ENCODE assay signal across 8 cellular contexts in genomic region chr1:109773203-109773899, GRCh38. TPM values are rescaled to one million over a fixed set of nuclear protein-coding genes. Genes with fewer than 3 reads are reported as not detected.
DNase-seq lines count a peak whose midpoint lies in the region; ATAC-seq and TF ChIP-seq lines count a peak whose summit lies in the region.

No MANE protein-coding gene starts in this region.

- peak overlapping the region in 1 of 2 experiments; percentile 13; a peak in 1 of 4 replicates for H4K8ac ChIP-seq in IMR-90 (ENCODE audit: low read depth in 2 of 2, low read length in 2 of 2)

- no peaks in the 10 kb centered on the region for H3K36me3 Mint-ChIP-seq in CD14-positive monocyte
- no peaks in the 10 kb centered on the region for H3K36me3 Mint-ChIP-seq in natural killer cell treated with Interleukin-12 subunit alpha and Interleukin-12 subunit beta and Interleukin-15 and Interleukin-18, amount 100 ng/mL, for 72 hours

- H3K9ac ChIP-seq in IMR-90 (ENCODE audit: low read depth, low read length), result no peak overlapping the region
- H3K9ac ChIP-seq in OCI-LY1 (ENCODE audit: low read length), result no peak overlapping the region

- no peaks in the 10 kb centered on the region for H3K79me2 ChIP-seq in OCI-LY1 (ENCODE audit: insufficient read depth, low read length)

- H3K4me1 Mint-ChIP-seq in CD14-positive monocyte, result peaks cover 4% of the 10 kb centered on the region
- H3K4me1 Mint-ChIP-seq in natural killer cell treated with Interleukin-12 subunit alpha and Interleukin-12 subunit beta and Interleukin-15 and Interleukin-18, amount 100 ng/mL, for 72 hours (ENCODE audit: low read depth in 2 of 2), result peaks cover 4 to 7% of the 10 kb centered on the region in 2 donors
- H3K4me1 Mint-ChIP-seq in stimulated activated naive CD8-positive, alpha-beta T cell treated with anti-CD3 and anti-CD28 coated beads, Interleukin-15, amount 100 ng/mL, for 72 hours, result peaks cover 14% of the 10 kb centered on the region

- no peak overlapping the region for H3K56ac ChIP-seq in IMR-90 (ENCODE audit: extremely low read depth, insufficient read depth, low read length)

- H3K36me3 ChIP-seq in IMR-90 (ENCODE audit: control insufficient read depth, insufficient read depth, low read length), result no peaks in the 10 kb centered on the region
- H3K36me3 ChIP-seq in OCI-LY1 (ENCODE audit: insufficient read depth, low read length), result no peaks in the 10 kb centered on the region

- no peaks in the 10 kb centered on the region for H3K9me2 ChIP-seq in OCI-LY1 (ENCODE audit: low read depth, low read length)

- intact Hi-C loops in CD14-positive monocyte (cut with micrococcal nuclease) (loop anchor here (2.0 to 5.0 kb wide), 3 partner anchors 131 to 227 kb away; partner anchors contain the start of gene GNAI3 (in 1 of the 2)), IMR-90 (cut with micrococcal nuclease) (loop anchor here (1.0 kb wide), 2 partner anchors 130 to 227 kb away; no protein-coding TSS in a partner anchor)

- peak overlapping the region; percentile 16; the same call in 1 of the 3 replicates for H2BK15ac ChIP-seq in IMR-90 (ENCODE audit: low read depth, low read length)

- H3K27ac Mint-ChIP-seq in CD14-positive monocyte, result peak overlapping the region in 1 of 7 donors; percentile 19
- no peak overlapping the region for H3K27ac Mint-ChIP-seq in natural killer cell treated with Interleukin-12 subunit alpha and Interleukin-12 subunit beta and Interleukin-15 and Interleukin-18, amount 100 ng/mL, for 72 hours
- H3K27ac Mint-ChIP-seq in stimulated activated naive CD8-positive, alpha-beta T cell treated with anti-CD3 and anti-CD28 coated beads, Interleukin-15, amount 100 ng/mL, for 72 hours, result no peak overlapping the region

- no peak overlapping the region for H3K14ac ChIP-seq in IMR-90 (replicated peaks; ENCODE audit: low read depth, low read length)

- dilution Hi-C loops in IMR-90 (cut with HindIII; ENCODE audit: low sequenced_read_pairs, unreplicated experiment), result no loop called here

- TF ChIP-seq RAD21 in IMR-90 (IDR thresholded peaks at IDR 0.05; ENCODE audit: low read length), result peak; percentile 100

- CTCF ChIA-PET in IMR-90 (lab: Yijun Ruan, JAX), result interaction anchor here (0.6 to 4.5 kb wide), 9 partner anchors 13 to 227 kb away, joined by 3 to 63 read pairs (median 5); partner anchors contain the start of gene AHCYL1

- in situ Hi-C loops in IMR-90 (cut with MboI; ENCODE audit: low sequenced_read_pairs), result loop anchor here (5.0 kb wide), 2 partner anchors 131 to 226 kb away; partner anchors contain the start of gene GNAI3

- H3K4me2 ChIP-seq in IMR-90 (ENCODE audit: low read depth, low read length), result no peak overlapping the region
- no peak overlapping the region for H3K4me2 ChIP-seq in OCI-LY1 (ENCODE audit: low read length)

- H2BK5ac ChIP-seq in IMR-90 (ENCODE audit: low read depth, low read length, poor library complexity, severe bottlenecking), result no peak overlapping the region

- BruUV-seq in IMR-90 (replicated peaks; lab: Mats Ljungman, UMichigan), result no TSS peak

- no peaks in the 10 kb centered on the region for H3K27me3 ChIP-seq in IMR-90 (ENCODE audit: control insufficient read depth, insufficient read depth, low read length)
- peaks cover 6% of the 10 kb centered on the region for H3K27me3 ChIP-seq in OCI-LY1 (ENCODE audit: insufficient read depth, low read length)

- no peaks in the 10 kb centered on the region for H3K9me3 Mint-ChIP-seq in CD14-positive monocyte
- no peaks in the 10 kb centered on the region for H3K9me3 Mint-ChIP-seq in natural killer cell treated with Interleukin-12 subunit alpha and Interleukin-12 subunit beta and Interleukin-15 and Interleukin-18, amount 100 ng/mL, for 72 hours
- no peaks in the 10 kb centered on the region for H3K9me3 Mint-ChIP-seq in stimulated activated naive CD8-positive, alpha-beta T cell treated with anti-CD3 and anti-CD28 coated beads, Interleukin-15, amount 100 ng/mL, for 72 hours

- TF ChIP-seq POLR2A in IMR-90 (IDR thresholded peaks at IDR 0.05; ENCODE audit: low read depth, low read length), result peak; percentile 66

- peak overlapping the region; percentile 21 for H2BK120ac ChIP-seq in IMR-90 (ENCODE audit: low read depth, low read length)

- H3K27me3 Mint-ChIP-seq in CD14-positive monocyte (ENCODE audit: low read depth in 3 of 3), result peaks cover 0 to 15% (median 13%) of the 10 kb centered on the region in 3 donors
- peaks cover 21 to 27% of the 10 kb centered on the region in 2 donors for H3K27me3 Mint-ChIP-seq in natural killer cell treated with Interleukin-12 subunit alpha and Interleukin-12 subunit beta and Interleukin-15 and Interleukin-18, amount 100 ng/mL, for 72 hours
- peaks cover 9% of the 10 kb centered on the region for H3K27me3 Mint-ChIP-seq in stimulated activated naive CD8-positive, alpha-beta T cell treated with anti-CD3 and anti-CD28 coated beads, Interleukin-15, amount 100 ng/mL, for 72 hours

- peak overlapping the region; percentile 80 for H2AK9ac ChIP-seq in IMR-90 (replicated peaks; ENCODE audit: low read depth, low read length, poor library complexity)

- H4K91ac ChIP-seq in IMR-90 (ENCODE audit: insufficient read depth, low read depth, low read length), result peak overlapping the region; percentile 68

- TF ChIP-seq CTCF in CD14-positive monocyte (IDR thresholded peaks at IDR 0.05) (peak; percentile 81), IMR-90 (conservative IDR thresholded peaks at IDR 0.05; ENCODE audit: low read depth, low read length) (peak; percentile 99), OCI-LY1 (IDR thresholded peaks at IDR 0.05; ENCODE audit: low read length) (peak; percentile 83)

- H3K4me1 ChIP-seq in IMR-90 (ENCODE audit: control insufficient read depth, insufficient read depth, low read length) (peaks cover 24% of the 10 kb centered on the region), OCI-LY1 (ENCODE audit: insufficient read depth, low read length, severe bottlenecking) (no peaks in the 10 kb centered on the region)

- peak overlapping the region; percentile 80 for H2AK5ac ChIP-seq in IMR-90 (ENCODE audit: low read depth, low read length)

- H4K5ac ChIP-seq in IMR-90 (ENCODE audit: low read depth, low read length), result no peak overlapping the region

- peak; percentile 70 for ATAC-seq in GM19328 (IDR thresholded peaks at IDR 0.05; ENCODE audit: unreplicated experiment)
- peak; percentile 85 for ATAC-seq in IMR-90 (ENCODE audit: low read depth)
- ATAC-seq in esophagus mucosa, result peak; percentile 86
- ATAC-seq in natural killer cell treated with Interleukin-12 subunit alpha and Interleukin-12 subunit beta and Interleukin-15 and Interleukin-18, amount 100 ng/mL, for 72 hours, result peak; percentile 69 to 70
- ATAC-seq in stimulated activated naive CD8-positive, alpha-beta T cell treated with anti-CD3 and anti-CD28 coated beads, Interleukin-15, amount 100 ng/mL, for 72 hours, result peak; percentile 89

- H3K4me3 Mint-ChIP-seq in CD14-positive monocyte, result no peak overlapping the region
- H3K4me3 Mint-ChIP-seq in natural killer cell treated with Interleukin-12 subunit alpha and Interleukin-12 subunit beta and Interleukin-15 and Interleukin-18, amount 100 ng/mL, for 72 hours, result no peak overlapping the region
- no peak overlapping the region for H3K4me3 Mint-ChIP-seq in stimulated activated naive CD8-positive, alpha-beta T cell treated with anti-CD3 and anti-CD28 coated beads, Interleukin-15, amount 100 ng/mL, for 72 hours

- 0 out of 2 replicates have a peak overlapping the region, but pooled peaks have one; percentile 38 for H2BK20ac ChIP-seq in IMR-90 (ENCODE audit: low read depth, low read length)

- peak overlapping the region; percentile 51 for H3K4ac ChIP-seq in IMR-90 (ENCODE audit: low read depth, low read length)

- no peaks in the 10 kb centered on the region for H3K79me1 ChIP-seq in IMR-90 (ENCODE audit: low read depth in 1 of 2, low read length in 2 of 2)

- no peak overlapping the region for H3K18ac ChIP-seq in IMR-90 (ENCODE audit: low read depth, low read length)

- H3K23ac ChIP-seq in IMR-90 (ENCODE audit: low read depth, low read length), result no peak overlapping the region

- H3K4me3 ChIP-seq in IMR-90 (ENCODE audit: insufficient read depth, low read depth, low read length) (no peak overlapping the region), OCI-LY1 (ENCODE audit: low read depth, low read length, poor library complexity, severe bottlenecking) (no peak overlapping the region)

- H2AFZ ChIP-seq in IMR-90 (replicated peaks; ENCODE audit: low read length, poor library complexity), result peak overlapping the region; percentile 80
- no peak overlapping the region for H2AFZ ChIP-seq in OCI-LY1 (ENCODE audit: low read length)

- H3K27ac ChIP-seq in IMR-90 (ENCODE audit: insufficient read depth, low read length) (no peak overlapping the region), OCI-LY1 (ENCODE audit: low read depth, low read length, poor library complexity, severe bottlenecking) (no peak overlapping the region)

- H3K9me3 ChIP-seq in IMR-90 (ENCODE audit: control insufficient read depth, insufficient read depth, low read length), result no peaks in the 10 kb centered on the region
- no peaks in the 10 kb centered on the region for H3K9me3 ChIP-seq in OCI-LY1 (ENCODE audit: low read length)

- H4K20me1 ChIP-seq in IMR-90 (ENCODE audit: insufficient read depth, low read length) (no peaks in the 10 kb centered on the region), OCI-LY1 (ENCODE audit: insufficient read depth, low read length) (no peaks in the 10 kb centered on the region)

- H3F3A ChIP-seq in OCI-LY1 (ENCODE audit: insufficient read depth, low read length), result no peaks in the 10 kb centered on the region

- DNase-seq in CD14-positive monocyte (ENCODE audit: low spot score) (peak; percentile 83), IMR-90 (peak; percentile 85), activated T-cell treated with anti-CD3 and anti-CD28 coated beads for 1 hour (ENCODE audit: low read depth) (peak; percentile 46)
- peak; percentile 78 for DNase-seq in natural killer cell treated with Interleukin-12 subunit alpha and Interleukin-12 subunit beta and Interleukin-15 and Interleukin-18, amount 100 ng/mL, for 72 hours (ENCODE audit: low spot score)
- peak; percentile 61 to 79 for DNase-seq in stimulated activated naive CD8-positive, alpha-beta T cell treated with anti-CD3 and anti-CD28 coated beads, Interleukin-15, amount 100 ng/mL, for 72 hours

- POLR2A ChIA-PET in IMR-90 (lab: Charles Lee; ENCODE audit: unreplicated experiment), result interaction anchor here (0.9 kb wide), 1 partner anchor 133 kb away, joined by 3 read pairs; no protein-coding TSS in a partner anchor

- 70% methylated on average over 4 of the region's 17 CpGs; no CpG with 5 or more reads in 1 of the 2 experiments for WGBS in IMR-90 (ENCODE audit: extremely low coverage in 2 of 2, insufficient read length in 1 of 2), 2 experiments

- peaks cover 16% of the 10 kb centered on the region; the same call in 1 of the 2 replicates for H3K9me1 ChIP-seq in IMR-90 (ENCODE audit: insufficient read depth, low read length)

RNA-seq across cellular contexts. Expression of gene EPS8L3, which starts 9.6 kb away (rescaled TPM):
- polyA plus RNA-seq in CD14-positive monocyte, result not detected
- not detected in 2 replicates for total RNA-seq in IMR-90 (2012; rRNA removed)
- not detected in 2 replicates for polyA plus RNA-seq in IMR-90 (2012; rRNA removed)
- polyA plus RNA-seq in IMR-90 (2012; cell fraction: cytosol; rRNA removed), result 0.11 TPM in 1 of 2 replicates, not detected in the other
- polyA plus RNA-seq in IMR-90 (2012; cell fraction: nucleus; rRNA removed; ENCODE audit: low replicate concordance), result not detected in 2 replicates
- not detected for total RNA-seq in esophagus mucosa
- total RNA-seq in natural killer cell treated with Interleukin-12 subunit alpha and Interleukin-12 subunit beta and Interleukin-15 and Interleukin-18, amount 100 ng/mL, for 72 hours, result not detected

RNA-seq across cellular contexts. Expression of gene GSTM3, which starts 32.5 kb away (rescaled TPM):
- polyA plus RNA-seq in CD14-positive monocyte (1 to 10 TPM; 2.8 to 3.2 TPM), IMR-90 (2012; rRNA removed) (97.4 and 102 TPM in 2 replicates)
- total RNA-seq in IMR-90 (2012; rRNA removed) (101 and 131 TPM in 2 replicates), esophagus mucosa (19.4 TPM)
- polyA plus RNA-seq in IMR-90 (2012; cell fraction: cytosol; rRNA removed), result 69.1 and 108 TPM in 2 replicates
- polyA plus RNA-seq in IMR-90 (2012; cell fraction: nucleus; rRNA removed; ENCODE audit: low replicate concordance), result 19.5 and 60.7 TPM in 2 replicates
- 1 to 10 TPM; 2.3 to 4.0 TPM for total RNA-seq in natural killer cell treated with Interleukin-12 subunit alpha and Interleukin-12 subunit beta and Interleukin-15 and Interleukin-18, amount 100 ng/mL, for 72 hours
